Comparison of ENCODE assay signal across 6 cellular contexts in genomic region chrX:109172091-109172602, GRCh38.
"Had no signal": no experiment of that assay in that cellular context is flagged by ENCODE, and none has a peak within 500 bp of the region (broad histone marks: within the 10 kb centered on the region; RNA-seq: fewer than 3 reads in every experiment).

No MANE protein-coding gene starts in this region.

- H3K27me3 Mint-ChIP-seq: IgD-negative memory B cell had no signal

- H3K4me3 ChIP-seq: K562 had no signal

- H3K4me3 Mint-ChIP-seq: IgD-negative memory B cell had no signal

- ATAC-seq: HepG2, K562 had no signal

- H3K27ac Mint-ChIP-seq: IgD-negative memory B cell had no signal

- FAIRE-seq: HepG2, HTR-8/SVneo, K562 had no signal

- H3K27ac ChIP-seq: HL-60 had no signal

- DNase-seq: IMR-90 had no signal

- H3K4me1 Mint-ChIP-seq: IgD-negative memory B cell had no signal
